In genomic region chr14:49585803-49586672, GRCh38 we compare ENCODE assay signal across 8 cellular contexts. TPM values are rescaled to one million over a fixed set of nuclear protein-coding genes. Genes with fewer than 3 reads are reported as not detected.
A peak's percentile ranks its signal among the peaks of the same experiment; 100 is the strongest.
DNase-seq lines count a peak whose midpoint lies in the region; ATAC-seq and TF ChIP-seq lines count a peak whose summit lies in the region.

TSS of gene RPS29 (minus strand) at chr14:49586380. CDS start at chr14:49586346, 34 bp downstream.

- H3K27me3 Mint-ChIP-seq in activated CD4-positive, alpha-beta T cell treated with anti-CD3 and anti-CD28 coated beads, Interleukin-2, amount 10 ng/mL, durations not matched to agents 7 days and 5 days, result no peaks in the 10 kb centered on the region

- H3K4me3 ChIP-seq in BJ (ENCODE audit: low read depth, low read length), result peak within 1 kb of the TSS; percentile 90
- peak within 1 kb of the TSS; percentile 94 for H3K4me3 ChIP-seq in coronary artery

- intact Hi-C loops in left colon (cut with DNase I, micrococcal nuclease), result no loop called here

- peak within 1 kb of the TSS; percentile 80 for H3K4me3 Mint-ChIP-seq in activated CD4-positive, alpha-beta T cell treated with anti-CD3 and anti-CD28 coated beads, Interleukin-2, amount 10 ng/mL, durations not matched to agents 7 days and 5 days

- H3K36me3 Mint-ChIP-seq in activated CD4-positive, alpha-beta T cell treated with anti-CD3 and anti-CD28 coated beads, Interleukin-2, amount 10 ng/mL, durations not matched to agents 7 days and 5 days (ENCODE audit: low read depth), result peaks cover 50% of the 10 kb centered on the region

- ATAC-seq in GM19328 (IDR thresholded peaks at IDR 0.05; ENCODE audit: unreplicated experiment) (peak; percentile 81), HG03520 (IDR thresholded peaks at IDR 0.05; ENCODE audit: unreplicated experiment) (peak; percentile 84), left colon (peak; percentile 91)

- peak within 1 kb of the TSS; percentile 88 to 94 for H3K27ac ChIP-seq in coronary artery

- no peaks in the 10 kb centered on the region for H3K27me3 ChIP-seq in BJ (ENCODE audit: control insufficient read depth, insufficient read depth, low read length)

- peaks cover 8% of the 10 kb centered on the region for H3K36me3 ChIP-seq in BJ (ENCODE audit: control insufficient read depth, insufficient read depth, low read length)

- peak within 1 kb of the TSS; percentile 100 for H3K27ac Mint-ChIP-seq in activated CD4-positive, alpha-beta T cell treated with anti-CD3 and anti-CD28 coated beads, Interleukin-2, amount 10 ng/mL, durations not matched to agents 7 days and 5 days

- POLR2A ChIA-PET in BJ (lab: Charles Lee), result interaction anchor here (0.6 to 1.3 kb wide), 2 partner anchors 9 to 13 kb away, joined by 3 to 4 read pairs; partner anchors contain the start of gene LRR1
- POLR2A ChIA-PET in activated CD4-positive, alpha-beta T cell treated with anti-CD3 and anti-CD28 coated beads, Interleukin-2, amount 10 ng/mL, durations not matched to agents 7 days and 5 days (lab: Charles Lee), result interaction anchor here (0.6 to 1.5 kb wide), 6 partner anchors 13 to 184 kb away, joined by 3 to 18 read pairs (median 4); partner anchors contain the start of genes LRR1, MGAT2 and RPL36AL

- H3K4me1 Mint-ChIP-seq in activated CD4-positive, alpha-beta T cell treated with anti-CD3 and anti-CD28 coated beads, Interleukin-2, amount 10 ng/mL, durations not matched to agents 7 days and 5 days, result peaks cover 49% of the 10 kb centered on the region

- peak; percentile 97 for DNase-seq in BJ (ENCODE audit: low read depth)
- peak; percentile 99 for DNase-seq in NCI-H69 (lab: John Stamatoyannopoulos, UW)
- DNase-seq in activated CD4-positive, alpha-beta T cell treated with anti-CD3 and anti-CD28 coated beads, Interleukin-2, amount 10 ng/mL, durations not matched to agents 7 days and 5 days, result peak; percentile 99
- peak; percentile 99 for DNase-seq in coronary artery (ENCODE audit: low spot score)
- peak; percentile 97 to 98 for DNase-seq in left colon
- peak; percentile 98 for DNase-seq in stimulated activated CD4-positive, alpha-beta T cell treated with anti-CD3 and anti-CD28 coated beads, Interleukin-1b, Interleukin-23, amount 100 ng/mL, for 48 hours

- CTCF ChIA-PET in BJ (lab: Yijun Ruan, JAX), result interaction anchor here (0.6 to 2.5 kb wide), 16 partner anchors 9 to 526 kb away, joined by 3 to 19 read pairs (median 4); partner anchors contain the start of genes LRR1, MGAT2 and RPL36AL
- CTCF ChIA-PET in activated CD4-positive, alpha-beta T cell treated with anti-CD3 and anti-CD28 coated beads, Interleukin-2, amount 10 ng/mL, durations not matched to agents 7 days and 5 days (lab: Charles Lee), result interaction anchor here (0.6 to 3.7 kb wide), 10 partner anchors 10 to 458 kb away, joined by 3 to 30 read pairs (median 4); partner anchors contain the start of genes DNAAF2, LRR1, MGAT2 and NEMF

- TF ChIP-seq CTCF in BJ (IDR thresholded peaks at IDR 0.05; ENCODE audit: insufficient read depth, low read depth, low read length), result no peak
- no peak for TF ChIP-seq CTCF in coronary artery (IDR thresholded peaks at IDR 0.05)

- no peaks in the 10 kb centered on the region for H3K9me3 Mint-ChIP-seq in activated CD4-positive, alpha-beta T cell treated with anti-CD3 and anti-CD28 coated beads, Interleukin-2, amount 10 ng/mL, durations not matched to agents 7 days and 5 days

RNA-seq across cellular contexts. Expression of gene RPS29, which starts in this region (rescaled TPM):
- polyA plus RNA-seq in BJ (2011; rRNA removed), result 3,639 and 4,331 TPM in 2 replicates
- 490 and 796 TPM in 2 replicates for polyA minus RNA-seq in BJ (2011; rRNA and poly(A)+ RNA removed)
- 1,000 to 10,000 TPM in 1 of 2 experiments, 100 to 1,000 TPM in 1; 860 to 1,679 TPM for total RNA-seq in activated CD4-positive, alpha-beta T cell treated with anti-CD3 and anti-CD28 coated beads, Interleukin-2, amount 10 ng/mL, durations not matched to agents 7 days and 5 days
- total RNA-seq in left colon, result 1,000 to 10,000 TPM; 1,252 to 1,368 TPM

Comparison
In these comparisons a context has a peak if more than half of its experiments do, and no peak if none do; other contexts are left out.
1. Peak in every context shown above with its lines: DNase-seq, ATAC-seq, H3K4me3 ChIP-seq and H3K27ac ChIP-seq.